Comparison of ENCODE assay signal across 2 cellular contexts in genomic region chr4:34771632-34772031, GRCh38.
TF ChIP-seq lines count a peak whose summit lies in the region.

No MANE protein-coding gene starts in this region.

TF ChIP-seq in H1, 55 proteins besides CTCF, POLR2A, EP300 and RAD21:
- TF ChIP-seq RXRA (IDR thresholded peaks at IDR 0.05; ENCODE audit: insufficient read depth, low read depth, low read length) (no peak), POLR2AphosphoS5 (IDR thresholded peaks at IDR 0.05; ENCODE audit: low read depth, low read length) (no peak), BACH1 (IDR thresholded peaks at IDR 0.05; ENCODE audit: low read length) (no peak), KDM1A (IDR thresholded peaks at IDR 0.05; ENCODE audit: borderline replicate concordance, low read length) (no peak), SRF (IDR thresholded peaks at IDR 0.05; ENCODE audit: low read depth, low read length) (no peak)

TF ChIP-seq in HepG2, 621 proteins besides CTCF, POLR2A, EP300 and RAD21 (continued from another document):
- TF ChIP-seq ZSCAN22 (CRISPR knock-in tag; IDR thresholded peaks at IDR 0.05) = no peak
TF ChIP-seq in HepG2: peak in this region for 0.
